Comparison of ENCODE assay signal across 1 cellular context in genomic region chr10:113139695-113140094, GRCh38.
A peak's percentile ranks its signal among the peaks of the same experiment; 100 is the strongest.
TF ChIP-seq lines count a peak whose summit lies in the region.

No MANE protein-coding gene starts in this region.

TF ChIP-seq in HCT116, 20 proteins besides CTCF, POLR2A, EP300 and RAD21 (continued from another document):
- TF ChIP-seq, protein P1, sequence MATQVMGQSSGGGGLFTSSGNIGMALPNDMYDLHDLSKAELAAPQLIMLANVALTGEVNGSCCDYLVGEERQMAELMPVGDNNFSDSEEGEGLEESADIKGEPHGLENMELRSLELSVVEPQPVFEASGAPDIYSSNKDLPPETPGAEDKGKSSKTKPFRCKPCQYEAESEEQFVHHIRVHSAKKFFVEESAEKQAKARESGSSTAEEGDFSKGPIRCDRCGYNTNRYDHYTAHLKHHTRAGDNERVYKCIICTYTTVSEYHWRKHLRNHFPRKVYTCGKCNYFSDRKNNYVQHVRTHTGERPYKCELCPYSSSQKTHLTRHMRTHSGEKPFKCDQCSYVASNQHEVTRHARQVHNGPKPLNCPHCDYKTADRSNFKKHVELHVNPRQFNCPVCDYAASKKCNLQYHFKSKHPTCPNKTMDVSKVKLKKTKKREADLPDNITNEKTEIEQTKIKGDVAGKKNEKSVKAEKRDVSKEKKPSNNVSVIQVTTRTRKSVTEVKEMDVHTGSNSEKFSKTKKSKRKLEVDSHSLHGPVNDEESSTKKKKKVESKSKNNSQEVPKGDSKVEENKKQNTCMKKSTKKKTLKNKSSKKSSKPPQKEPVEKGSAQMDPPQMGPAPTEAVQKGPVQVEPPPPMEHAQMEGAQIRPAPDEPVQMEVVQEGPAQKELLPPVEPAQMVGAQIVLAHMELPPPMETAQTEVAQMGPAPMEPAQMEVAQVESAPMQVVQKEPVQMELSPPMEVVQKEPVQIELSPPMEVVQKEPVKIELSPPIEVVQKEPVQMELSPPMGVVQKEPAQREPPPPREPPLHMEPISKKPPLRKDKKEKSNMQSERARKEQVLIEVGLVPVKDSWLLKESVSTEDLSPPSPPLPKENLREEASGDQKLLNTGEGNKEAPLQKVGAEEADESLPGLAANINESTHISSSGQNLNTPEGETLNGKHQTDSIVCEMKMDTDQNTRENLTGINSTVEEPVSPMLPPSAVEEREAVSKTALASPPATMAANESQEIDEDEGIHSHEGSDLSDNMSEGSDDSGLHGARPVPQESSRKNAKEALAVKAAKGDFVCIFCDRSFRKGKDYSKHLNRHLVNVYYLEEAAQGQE (IDR thresholded peaks at IDR 0.05; ENCODE audit: low read depth), result no peak
- 0 out of 2 replicates have a peak, but pooled peaks have one; percentile 19 for TF ChIP-seq FOSL1 (IDR thresholded peaks at IDR 0.05; ENCODE audit: low read depth)
